Comparison of ENCODE assay signal across 8 cellular contexts in genomic region chr1:91712981-91713841, GRCh38.
DNase-seq lines count a peak whose midpoint lies in the region; ATAC-seq and TF ChIP-seq lines count a peak whose summit lies in the region.

No MANE protein-coding gene starts in this region.

- TF ChIP-seq POLR2A in right lobe of liver (IDR thresholded peaks at IDR 0.05): no peak

- WGBS in right lobe of liver (ENCODE audit: insufficient coverage, low coverage, low lambda C conversion rate, missing lambda C conversion rate): 38% methylated on average over 15 of the region's 15 CpGs

- H3K9me3 ChIP-seq in right lobe of liver (no peaks in the 10 kb centered on the region), OCI-LY7 (ENCODE audit: low read length) (no peaks in the 10 kb centered on the region)

- TF ChIP-seq CTCF in right lobe of liver (IDR thresholded peaks at IDR 0.05) (no peak), OCI-LY7 (conservative IDR thresholded peaks at IDR 0.05; ENCODE audit: low read length) (no peak)

- POLR2A ChIA-PET in OCI-LY7 (lab: Charles Lee): no interaction called here

- peaks cover 25% of the 10 kb centered on the region for H3K4me1 Mint-ChIP-seq in activated T-cell treated with anti-CD3 and anti-CD28 coated beads, Interleukin-2, amount 50 U/mL, for 4 hours (ENCODE audit: low read depth)
- peaks cover 51% of the 10 kb centered on the region for H3K4me1 Mint-ChIP-seq in stimulated activated naive CD8-positive, alpha-beta T cell treated with anti-CD3 and anti-CD28 coated beads, Interleukin-15, amount 100 ng/mL, for 72 hours

- no peaks in the 10 kb centered on the region for H4K20me1 ChIP-seq in OCI-LY7 (ENCODE audit: insufficient read depth, low read length)

- intact Hi-C loops in right lobe of liver (cut with DNase I) (no loop called here), OCI-LY7 (cut with micrococcal nuclease; ENCODE audit: unreplicated experiment) (no loop called here)

- H3K27me3 Mint-ChIP-seq in activated T-cell treated with anti-CD3 and anti-CD28 coated beads, Interleukin-2, amount 50 U/mL, for 4 hours (ENCODE audit: low read depth): no peaks in the 10 kb centered on the region
- no peaks in the 10 kb centered on the region for H3K27me3 Mint-ChIP-seq in stimulated activated naive CD8-positive, alpha-beta T cell treated with anti-CD3 and anti-CD28 coated beads, Interleukin-15, amount 100 ng/mL, for 72 hours

- peak overlapping the region; percentile 77 to 95 for H3K27ac Mint-ChIP-seq in stimulated activated naive CD8-positive, alpha-beta T cell treated with anti-CD3 and anti-CD28 coated beads, Interleukin-15, amount 100 ng/mL, for 72 hours

- DNase-seq in activated T-cell treated with anti-CD3 and anti-CD28 coated beads for 48 hours (ENCODE audit: low read depth): peak; percentile 25
- no peak for DNase-seq in activated T-cell treated with anti-CD3 and anti-CD28 coated beads, Interleukin-2, amount 50 U/mL, for 1 hour
- DNase-seq in activated T-cell treated with anti-CD3 and anti-CD28 coated beads, Interleukin-2, amount 50 U/mL, for 4 hours: peak; percentile 21
- DNase-seq in right lobe of liver: peak in 1 of 3 donors; percentile 35
- peak; percentile 20 to 69 for DNase-seq in stimulated activated naive CD8-positive, alpha-beta T cell treated with anti-CD3 and anti-CD28 coated beads, Interleukin-15, amount 100 ng/mL, for 72 hours
- no peak for DNase-seq in globus pallidus (ENCODE audit: low spot score)
- DNase-seq in OCI-LY7 (ENCODE audit: low spot score): no peak

- no peaks in the 10 kb centered on the region for H3K79me2 ChIP-seq in OCI-LY7 (ENCODE audit: insufficient read depth, low read depth, low read length)

- H3K9me2 ChIP-seq in OCI-LY7 (ENCODE audit: insufficient read depth, low read length): no peaks in the 10 kb centered on the region

- no TSS peak for BruUV-seq in OCI-LY7 (replicated peaks; lab: Mats Ljungman, UMichigan)

- H3K4me2 ChIP-seq in OCI-LY7 (ENCODE audit: low read length): no peak overlapping the region

- H3K36me3 ChIP-seq in right lobe of liver (peaks cover 0 to 36% (median 14%) of the 10 kb centered on the region in 4 donors), OCI-LY7 (ENCODE audit: insufficient read depth, low read length) (no peaks in the 10 kb centered on the region)

- H3K36me3 Mint-ChIP-seq in activated T-cell treated with anti-CD3 and anti-CD28 coated beads, Interleukin-2, amount 50 U/mL, for 4 hours (ENCODE audit: insufficient read depth): peaks cover 41% of the 10 kb centered on the region

- H3K4me3 ChIP-seq in right lobe of liver (no peak overlapping the region), OCI-LY7 (ENCODE audit: low read depth, low read length, poor library complexity, severe bottlenecking) (no peak overlapping the region)

- H3K4me3 Mint-ChIP-seq in activated T-cell treated with anti-CD3 and anti-CD28 coated beads, Interleukin-2, amount 50 U/mL, for 4 hours: no peak overlapping the region
- H3K4me3 Mint-ChIP-seq in stimulated activated naive CD8-positive, alpha-beta T cell treated with anti-CD3 and anti-CD28 coated beads, Interleukin-15, amount 100 ng/mL, for 72 hours: peak overlapping the region; percentile 61 to 65

- peak; percentile 73 for ATAC-seq in HG03432 (IDR thresholded peaks at IDR 0.05; ENCODE audit: unreplicated experiment)
- ATAC-seq in activated T-cell treated with anti-CD3 and anti-CD28 coated beads, Interleukin-2, amount 50 U/mL, for 4 hours: peak; percentile 80 to 89
- peak; percentile 69 to 74 (median 72) for ATAC-seq in right lobe of liver
- peak; percentile 94 for ATAC-seq in stimulated activated naive CD8-positive, alpha-beta T cell treated with anti-CD3 and anti-CD28 coated beads, Interleukin-15, amount 100 ng/mL, for 72 hours

- no peak overlapping the region for H2AFZ ChIP-seq in OCI-LY7 (ENCODE audit: low read length)

- no peaks in the 10 kb centered on the region for H3K9me3 Mint-ChIP-seq in activated T-cell treated with anti-CD3 and anti-CD28 coated beads, Interleukin-2, amount 50 U/mL, for 4 hours
- H3K9me3 Mint-ChIP-seq in stimulated activated naive CD8-positive, alpha-beta T cell treated with anti-CD3 and anti-CD28 coated beads, Interleukin-15, amount 100 ng/mL, for 72 hours: no peaks in the 10 kb centered on the region

- H3K4me1 ChIP-seq in right lobe of liver (no peaks in the 10 kb centered on the region), OCI-LY7 (ENCODE audit: insufficient read depth, low read length, poor library complexity, severe bottlenecking) (no peaks in the 10 kb centered on the region)

- peak overlapping the region; percentile 29 to 47 (median 31) for H3K27ac ChIP-seq in right lobe of liver
- no peak overlapping the region for H3K27ac ChIP-seq in OCI-LY7 (ENCODE audit: low read depth, low read length, poor library complexity, severe bottlenecking)

- CTCF ChIA-PET in OCI-LY7 (lab: Charles Lee; ENCODE audit: unreplicated experiment): no interaction called here

- no peaks in the 10 kb centered on the region for H3K27me3 ChIP-seq in right lobe of liver

Comparison
In these comparisons a context has a peak if more than half of its experiments do, and no peak if none do; other contexts are left out.
1. DNase-seq: peak in activated T-cell treated with anti-CD3 and anti-CD28 coated beads for 48 hours (single experiment), activated T-cell treated with anti-CD3 and anti-CD28 coated beads, Interleukin-2, amount 50 U/mL, for 4 hours (single experiment) and stimulated activated naive CD8-positive, alpha-beta T cell treated with anti-CD3 and anti-CD28 coated beads, Interleukin-15, amount 100 ng/mL, for 72 hours (2 of 2); none in activated T-cell treated with anti-CD3 and anti-CD28 coated beads, Interleukin-2, amount 50 U/mL, for 1 hour (single experiment), globus pallidus (single experiment) and OCI-LY7 (single experiment).
2. Peak in every context shown above with its lines, with median percentiles within 50 percentile points of each other: ATAC-seq.